ENCODE assay signal across 8 cellular contexts in genomic region chr3:195558602-195559001, GRCh38. TPM values are rescaled to one million over a fixed set of nuclear protein-coding genes. Genes with fewer than 3 reads are reported as not detected.
DNase-seq lines count a peak whose midpoint lies in the region; ATAC-seq, FAIRE-seq and TF ChIP-seq lines count a peak whose summit lies in the region.

No MANE protein-coding gene starts in this region.

- H3K9ac ChIP-seq in H9 (ENCODE audit: extremely low read depth, insufficient read length, low read length): no peak overlapping the region

- H3K27me3 ChIP-seq in H9 (ENCODE audit: insufficient read depth, low read length): no peaks in the 10 kb centered on the region

- H2AK5ac ChIP-seq in H9 (ENCODE audit: insufficient read length, low read length): no peak overlapping the region

- no peak overlapping the region for H2BK120ac ChIP-seq in H9 (ENCODE audit: low read depth, low read length, poor library complexity, severe bottlenecking)

- no peak overlapping the region for H2AFZ ChIP-seq in H9 (ENCODE audit: low read length)

- no peak overlapping the region for H3K4me2 ChIP-seq in H9 (ENCODE audit: insufficient read depth, insufficient read length, low read length)

- H3K27ac ChIP-seq in H9 (ENCODE audit: insufficient read length, low read depth, low read length): no peak overlapping the region

- ATAC-seq in HG03045 (IDR thresholded peaks at IDR 0.05; ENCODE audit: unreplicated experiment): no peak
- ATAC-seq in HG02759 (IDR thresholded peaks at IDR 0.05; ENCODE audit: unreplicated experiment): no peak
- ATAC-seq in GM19035 (IDR thresholded peaks at IDR 0.05; ENCODE audit: unreplicated experiment): no peak

- H3K4me1 ChIP-seq in H9 (ENCODE audit: insufficient read depth, low read length): no peaks in the 10 kb centered on the region

- no peak overlapping the region for H3K18ac ChIP-seq in H9 (ENCODE audit: insufficient read length, low read depth, low read length)

- H3K23me2 ChIP-seq in H9 (ENCODE audit: insufficient read length, low read depth, low read length, poor library complexity, severe bottlenecking): no peaks in the 10 kb centered on the region

- H4K5ac ChIP-seq in H9 (ENCODE audit: insufficient read length, low read depth, low read length): no peak overlapping the region

- H4K8ac ChIP-seq in H9 (replicated peaks; ENCODE audit: insufficient read length, low read depth, low read length): no peak overlapping the region

- H3K4me3 Mint-ChIP-seq in H9: no peak overlapping the region
- H3K4me3 Mint-ChIP-seq in neural crest cell: no peak overlapping the region

- no peak overlapping the region for H3K14ac ChIP-seq in H9 (ENCODE audit: insufficient read depth, low read length)

- no peak overlapping the region for H3T11ph ChIP-seq in H9 (ENCODE audit: low read length)

- DNase-seq in D721Med (ENCODE audit: insufficient read length, low spot score): no peak
- no peak for DNase-seq in H9
- DNase-seq in NCI-H526 (lab: John Stamatoyannopoulos, UW): peak; percentile 93 to 95
- DNase-seq in central memory CD4-positive, alpha-beta T cell: peak; percentile 57
- no peak for DNase-seq in neural crest cell (ENCODE audit: low read depth, low spot score)

- H3K36me3 Mint-ChIP-seq in H9 (ENCODE audit: insufficient read depth in 1 of 3, low read depth in 3 of 3) (no peaks in the 10 kb centered on the region), neural crest cell (ENCODE audit: low read depth) (no peaks in the 10 kb centered on the region)

- no peak overlapping the region for H4K91ac ChIP-seq in H9 (ENCODE audit: insufficient read length, low read depth, low read length)

- no peak overlapping the region for H2BK5ac ChIP-seq in H9 (ENCODE audit: insufficient read length, low read length)

- no peak overlapping the region for H2BK20ac ChIP-seq in H9 (ENCODE audit: low read depth, low read length, poor library complexity, severe bottlenecking)

- H3K27me3 Mint-ChIP-seq in H9 (ENCODE audit: low read depth): peaks cover 17% of the 10 kb centered on the region
- peaks cover 16% of the 10 kb centered on the region for H3K27me3 Mint-ChIP-seq in neural crest cell (ENCODE audit: low read depth)

- no peaks in the 10 kb centered on the region for H3K79me1 ChIP-seq in H9 (ENCODE audit: insufficient read depth, low read depth, low read length, poor library complexity, severe bottlenecking)

- no peaks in the 10 kb centered on the region for H4K20me1 ChIP-seq in H9 (ENCODE audit: control insufficient read depth, insufficient read depth, insufficient read length)

- H3K27ac Mint-ChIP-seq in H9 (no peak overlapping the region), neural crest cell (ENCODE audit: unreplicated experiment) (no peak overlapping the region)

- TF ChIP-seq CTCF in D721Med (IDR thresholded peaks at IDR 0.05; ENCODE audit: insufficient read depth, missing control alignments) (peak; percentile 59), H9 (conservative IDR thresholded peaks at IDR 0.05) (peak; percentile 65), neural crest cell (conservative IDR thresholded peaks at IDR 0.05) (peak; percentile 60)

- no CpG with 5 or more reads among the region's 3 CpGs for WGBS in H9 (ENCODE audit: extremely low coverage, insufficient read length, low lambda C conversion rate)

- no peak overlapping the region for H3K4ac ChIP-seq in H9 (ENCODE audit: low read depth, low read length)

- no peaks in the 10 kb centered on the region; a peak in 1 of 5 replicates for H3K9me3 Mint-ChIP-seq in H9
- peaks cover 2% of the 10 kb centered on the region for H3K9me3 Mint-ChIP-seq in neural crest cell

- FAIRE-seq in D721Med (lab: Jason Lieb, UNC): no peak

- H2BK15ac ChIP-seq in H9 (ENCODE audit: low read depth, low read length): no peak overlapping the region

- H3K79me2 ChIP-seq in H9 (ENCODE audit: insufficient read depth, low read length): no peaks in the 10 kb centered on the region

- no peaks in the 10 kb centered on the region for H3K9me3 ChIP-seq in H9 (ENCODE audit: control insufficient read depth, low read depth, low read length)

- H3K56ac ChIP-seq in H9 (ENCODE audit: insufficient read length, low read depth, low read length): no peak overlapping the region

- H3K4me1 Mint-ChIP-seq in H9 (peaks cover 15% of the 10 kb centered on the region in 2 experiments), neural crest cell (no peaks in the 10 kb centered on the region)

- no peak overlapping the region for H3K23ac ChIP-seq in H9 (ENCODE audit: insufficient read length, low read depth, low read length)

- H2BK12ac ChIP-seq in H9 (ENCODE audit: insufficient read length, low read depth, low read length): no peak overlapping the region

RNA-seq across cellular contexts. Expression of gene PPP1R2, which starts 15.5 kb away (rescaled TPM):
- total RNA-seq in H9 (2021): 38.3 and 38.8 TPM in 2 replicates
- 29.6 and 31.5 TPM in 2 replicates for total RNA-seq in neural crest cell

RNA-seq across cellular contexts. Expression of gene APOD, which starts 25.1 kb away (rescaled TPM):
- total RNA-seq in H9 (2021) (not detected in 2 replicates), neural crest cell (1.1 and 1.7 TPM in 2 replicates)

Comparison
In these comparisons a context has a peak if more than half of its experiments do, and no peak if none do; other contexts are left out.
1. DNase-seq: peak in NCI-H526 (2 of 2) and central memory CD4-positive, alpha-beta T cell (single experiment); none in D721Med (single experiment), H9 (single experiment) and neural crest cell (single experiment).
2. Peak in every context shown above with its lines, with median percentiles within 50 percentile points of each other: CTCF ChIP-seq.